19 cellular contexts compared by ENCODE assay signal in the genomic region with DNA sequence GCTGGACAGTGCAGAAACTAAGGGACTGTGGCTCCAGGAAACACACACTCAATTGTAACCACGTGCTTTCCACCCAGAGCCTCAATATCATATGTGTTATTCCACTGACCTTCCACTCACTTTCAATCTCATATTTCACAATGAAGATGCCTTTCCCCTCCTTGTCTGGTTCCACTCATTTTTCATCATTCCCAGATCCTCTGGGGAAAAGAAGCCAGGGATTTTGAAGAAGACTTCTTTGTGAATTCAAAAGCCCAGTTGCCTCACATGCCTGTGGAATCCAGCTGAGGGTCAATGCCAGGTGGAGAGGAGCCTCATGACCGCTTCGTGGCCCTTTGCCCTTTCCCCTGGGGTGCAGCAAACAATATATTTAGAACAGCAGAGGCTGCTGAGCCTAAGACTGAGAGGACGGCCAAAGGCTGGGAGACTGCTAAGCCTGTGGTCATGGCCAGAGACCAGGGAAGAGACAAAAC.
"Had no signal": no experiment of that assay in that cellular context is flagged by ENCODE, and none has a peak within 500 bp of the region (broad histone marks: within the 10 kb centered on the region; RNA-seq: fewer than 3 reads in every experiment).

No MANE protein-coding gene starts in this region.

- H3K27me3 ChIP-seq: upper lobe of left lung had no signal

- H3K27ac ChIP-seq: skin epidermis, stomach, upper lobe of left lung, VCaP had no signal

- H3K4me1 ChIP-seq: stomach, upper lobe of left lung had no signal

- H3K36me3 ChIP-seq: stomach, upper lobe of left lung had no signal

- H3K4me3 ChIP-seq: lung, skin epidermis, stomach, upper lobe of left lung had no signal

- ATAC-seq: activated CD4-positive, CD25-positive, alpha-beta regulatory T cell treated with anti-CD3 and anti-CD28 coated beads, Interleukin-2, amount 50 U/mL, for 24 hours; activated CD8-positive, alpha-beta T cell treated with anti-CD3 and anti-CD28 coated beads for 36 hours; activated naive CD8-positive, alpha-beta T cell treated with anti-CD3 and anti-CD28 coated beads, Interleukin-2, amount 50 U/mL, for 24 hours; stimulated activated memory B cell treated with anti-CD40 and anti-IgM and Interleukin-4, amounts not matched to agents 10 μg/mL and 1 μg/mL and 100 μg/mL, for 72 hours; T-cell had no signal

- H3K9me3 ChIP-seq: stomach, upper lobe of left lung had no signal

- DNase-seq: activated CD4-positive, alpha-beta T cell treated with anti-CD3 and anti-CD28 coated beads, Interleukin-2, amount 10 ng/mL, durations not matched to agents 7 days and 5 days; activated CD8-positive, alpha-beta T cell treated with anti-CD3 and anti-CD28 coated beads for 36 hours; activated gamma-delta T cell; activated naive CD4-positive, alpha-beta T cell treated with anti-CD3 and anti-CD28 coated beads, Interleukin-2, amount 50 U/mL, for 16 hours; activated naive CD8-positive, alpha-beta T cell treated with anti-CD3 and anti-CD28 coated beads, Interleukin-2, amount 50 U/mL, for 24 hours; anterior cingulate cortex; effector CD8-positive, alpha-beta T cell; kidney; naive B cell; posterior cingulate gyrus; stimulated activated CD4-positive, alpha-beta T cell treated with anti-CD3 and anti-CD28 coated beads, Interleukin-2, amount 100 ng/mL, for 24 hours; stomach; T-cell; upper lobe of left lung had no signal
